21 cellular contexts compared by ENCODE assay signal in genomic region chr15:91924842-91925495, GRCh38.
"Had no signal": no experiment of that assay in that cellular context is flagged by ENCODE, and none has a peak within 500 bp of the region (broad histone marks: within the 10 kb centered on the region; RNA-seq: fewer than 3 reads in every experiment).

No MANE protein-coding gene starts in this region.

- H3K36me3 Mint-ChIP-seq: naive B cell had no signal

- H3K9me3 ChIP-seq: ascending aorta, breast epithelium, suprapubic skin, upper lobe of left lung had no signal

- H3K27ac Mint-ChIP-seq: activated naive CD4-positive, alpha-beta T cell treated with anti-CD3 and anti-CD28 coated beads, Interleukin-2, amount 10 ng/mL, durations not matched to agents 7 days and 5 days; activated T-helper 2 cell treated with anti-CD3 and anti-CD28 coated beads, Interferon-gamma antibody, Interleukin-2, Interleukin-4, amounts not matched to agents 10 μg/mL and 5 μg/mL and 100 μg/mL, durations not matched to agents 14 hours and 24 hours and 36 hours; T-cell had no signal

- H3K36me3 ChIP-seq: ascending aorta, breast epithelium, suprapubic skin, upper lobe of left lung had no signal

- H3K27me3 ChIP-seq: ascending aorta, breast epithelium, suprapubic skin, upper lobe of left lung had no signal

- ATAC-seq: stimulated activated naive CD8-positive, alpha-beta T cell treated with anti-CD3 and anti-CD28 coated beads, Interleukin-15, Interleukin-2, amounts not matched to agents 100 U/mL and 50 U/mL, for 24 hours; T-cell had no signal

- H3K27ac ChIP-seq: SK-N-MC, suprapubic skin had no signal

- H3K9me3 Mint-ChIP-seq: activated T-helper 2 cell treated with anti-CD3 and anti-CD28 coated beads, Interferon-gamma antibody, Interleukin-2, Interleukin-4, amounts not matched to agents 10 μg/mL and 5 μg/mL and 100 μg/mL, durations not matched to agents 14 hours and 24 hours and 36 hours; T-cell had no signal

- DNase-seq: activated CD4-positive, CD25-positive, alpha-beta regulatory T cell treated with anti-CD3 and anti-CD28 coated beads, Interleukin-2, amount 50 U/mL, for 72 hours; activated naive CD4-positive, alpha-beta T cell treated with anti-CD3 and anti-CD28 coated beads, Interleukin-2, amount 10 ng/mL, durations not matched to agents 7 days and 5 days; activated T-cell treated with anti-CD3 and anti-CD28 coated beads for 4 hours; effector CD4-positive, alpha-beta T cell; foreskin fibroblast; midbrain; naive B cell; posterior cingulate gyrus; retina; stimulated activated CD4-positive, alpha-beta T cell treated with anti-CD3 and anti-CD28 coated beads, Interleukin-4, amount 100 ng/mL, for 4 hours; stimulated activated CD8-positive, alpha-beta memory T cell treated with anti-CD3 and anti-CD28 coated beads, Interleukin-4, amount 100 ng/mL, for 48 hours; stimulated activated naive CD8-positive, alpha-beta T cell treated with anti-CD3 and anti-CD28 coated beads, Interleukin-15, Interleukin-2, amounts not matched to agents 100 U/mL and 50 U/mL, for 24 hours; T-cell; T1000; upper lobe of left lung had no signal

- H3K4me3 ChIP-seq: ascending aorta, breast epithelium, SK-N-MC, skin epidermis, suprapubic skin, upper lobe of left lung had no signal

- H3K27me3 Mint-ChIP-seq: activated naive CD4-positive, alpha-beta T cell treated with anti-CD3 and anti-CD28 coated beads, Interleukin-2, amount 10 ng/mL, durations not matched to agents 7 days and 5 days; T-cell had no signal

- H3K4me3 Mint-ChIP-seq: activated naive CD4-positive, alpha-beta T cell treated with anti-CD3 and anti-CD28 coated beads, Interleukin-2, amount 10 ng/mL, durations not matched to agents 7 days and 5 days; naive B cell; T-cell had no signal
